ENCODE assay signal across 1 cellular context in the genomic region with DNA sequence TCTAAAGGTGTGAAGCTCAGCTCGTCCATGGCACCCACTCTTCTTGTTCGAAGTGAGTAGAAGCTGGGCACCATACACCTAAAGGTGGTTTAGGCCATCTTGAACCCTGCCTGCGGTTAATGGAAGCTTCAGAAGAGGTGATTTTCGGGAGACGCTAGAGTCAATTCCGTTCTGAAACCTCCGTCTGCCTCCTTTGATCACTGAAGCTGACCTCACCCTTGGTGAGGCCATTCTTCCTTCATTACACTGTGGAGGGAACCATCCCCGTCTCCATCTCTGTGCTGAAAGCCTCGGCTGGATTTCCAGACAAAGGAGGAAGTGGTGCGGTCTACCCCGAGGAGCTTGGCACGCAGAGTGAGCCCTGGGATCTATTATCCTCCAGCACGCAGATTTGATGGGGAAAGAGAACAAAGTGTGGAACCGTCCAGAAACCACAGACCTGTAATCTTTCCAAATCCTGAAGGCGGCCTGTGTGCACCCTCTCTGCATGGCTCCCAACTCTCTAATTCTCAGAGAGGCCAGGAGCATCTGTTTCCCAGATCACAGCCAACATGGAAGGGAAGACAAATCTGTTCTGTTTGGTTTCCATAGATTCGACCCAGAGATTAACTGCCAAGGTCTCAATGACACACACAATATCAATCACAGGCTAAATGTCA.
TF ChIP-seq lines count a peak whose summit lies in the region.

No MANE protein-coding gene starts in this region.

TF ChIP-seq in IMR-90, 13 proteins besides CTCF, POLR2A, EP300 and RAD21:
- TF ChIP-seq MAZ (IDR thresholded peaks at IDR 0.05; ENCODE audit: borderline replicate concordance, low read depth, low read length) = no peak
- TF ChIP-seq, protein P1, sequence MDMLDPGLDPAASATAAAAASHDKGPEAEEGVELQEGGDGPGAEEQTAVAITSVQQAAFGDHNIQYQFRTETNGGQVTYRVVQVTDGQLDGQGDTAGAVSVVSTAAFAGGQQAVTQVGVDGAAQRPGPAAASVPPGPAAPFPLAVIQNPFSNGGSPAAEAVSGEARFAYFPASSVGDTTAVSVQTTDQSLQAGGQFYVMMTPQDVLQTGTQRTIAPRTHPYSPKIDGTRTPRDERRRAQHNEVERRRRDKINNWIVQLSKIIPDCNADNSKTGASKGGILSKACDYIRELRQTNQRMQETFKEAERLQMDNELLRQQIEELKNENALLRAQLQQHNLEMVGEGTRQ (IDR thresholded peaks at IDR 0.05; ENCODE audit: low read depth, low read length) = no peak
- TF ChIP-seq RFX5 (IDR thresholded peaks at IDR 0.05; ENCODE audit: low read depth, low read length) = no peak
- no peak for TF ChIP-seq MAFK (IDR thresholded peaks at IDR 0.05; ENCODE audit: low read depth, low read length)
- no peak for TF ChIP-seq CEBPB (IDR thresholded peaks at IDR 0.05; ENCODE audit: low read depth, low read length)
- no peak for TF ChIP-seq FOS (IDR thresholded peaks at IDR 0.05; ENCODE audit: low read depth, low read length)
- no peak for TF ChIP-seq MXI1 (IDR thresholded peaks at IDR 0.05; ENCODE audit: borderline replicate concordance, low read depth, low read length)
- TF ChIP-seq CHD1 (IDR thresholded peaks at IDR 0.05; ENCODE audit: low read depth, low read length) = no peak
- no peak for TF ChIP-seq NFE2L2 (IDR thresholded peaks at IDR 0.05; ENCODE audit: low read depth, low read length)
- TF ChIP-seq BHLHE40 (IDR thresholded peaks at IDR 0.05; ENCODE audit: low read depth, low read length) = no peak
